9 cellular contexts compared by ENCODE assay signal in genomic region chr17:34974179-34974578, GRCh38.
"Had no signal": no experiment of that assay in that cellular context is flagged by ENCODE, and none has a peak within 500 bp of the region (broad histone marks: within the 10 kb centered on the region; RNA-seq: fewer than 3 reads in every experiment).

No MANE protein-coding gene starts in this region.

- H3K9me3 Mint-ChIP-seq: activated B cell treated with CpG ODN at 0.5 μM for 24 hours; activated naive CD4-positive, alpha-beta T cell treated with anti-CD3 and anti-CD28 coated beads, Interleukin-2, amount 10 ng/mL, durations not matched to agents 7 days and 5 days; immature natural killer cell; natural killer cell treated with Interleukin-12 subunit alpha and Interleukin-12 subunit beta and Interleukin-15 and Interleukin-18, amount 100 ng/mL, for 72 hours had no signal

- H3K27me3 Mint-ChIP-seq: activated B cell treated with CpG ODN at 0.5 μM for 24 hours; natural killer cell treated with Interleukin-12 subunit alpha and Interleukin-12 subunit beta and Interleukin-15 and Interleukin-18, amount 100 ng/mL, for 72 hours had no signal

- H3K4me3 Mint-ChIP-seq: activated B cell treated with CpG ODN at 0.5 μM for 24 hours; activated naive CD4-positive, alpha-beta T cell treated with anti-CD3 and anti-CD28 coated beads, Interleukin-2, amount 10 ng/mL, durations not matched to agents 7 days and 5 days; immature natural killer cell; natural killer cell treated with Interleukin-12 subunit alpha and Interleukin-12 subunit beta and Interleukin-15 and Interleukin-18, amount 100 ng/mL, for 72 hours had no signal

- DNase-seq: activated B cell treated with CpG ODN at 0.5 μM for 24 hours; activated CD8-positive, alpha-beta memory T cell treated with anti-CD3 and anti-CD28 coated beads, Interleukin-2, amount 50 U/mL, for 4 hours; activated naive CD4-positive, alpha-beta T cell treated with anti-CD3 and anti-CD28 coated beads, Interleukin-2, amount 10 ng/mL, durations not matched to agents 7 days and 5 days; head of caudate nucleus; immature natural killer cell; stimulated activated CD4-positive, alpha-beta T cell treated with anti-CD3 and anti-CD28 coated beads, Interleukin-4, amount 100 ng/mL, for 1 hour; stimulated activated naive CD4-positive, alpha-beta T cell; transverse colon had no signal

- H3K27ac Mint-ChIP-seq: activated B cell treated with CpG ODN at 0.5 μM for 24 hours; activated naive CD4-positive, alpha-beta T cell treated with anti-CD3 and anti-CD28 coated beads, Interleukin-2, amount 10 ng/mL, durations not matched to agents 7 days and 5 days; immature natural killer cell; natural killer cell treated with Interleukin-12 subunit alpha and Interleukin-12 subunit beta and Interleukin-15 and Interleukin-18, amount 100 ng/mL, for 72 hours had no signal

- H3K36me3 Mint-ChIP-seq: natural killer cell treated with Interleukin-12 subunit alpha and Interleukin-12 subunit beta and Interleukin-15 and Interleukin-18, amount 100 ng/mL, for 72 hours had no signal
